In genomic region chr2:129606496-129607270, GRCh38 we compare ENCODE assay signal across 17 cellular contexts.
"Had no signal": no experiment of that assay in that cellular context is flagged by ENCODE, and none has a peak within 500 bp of the region (broad histone marks: within the 10 kb centered on the region; RNA-seq: fewer than 3 reads in every experiment).

No MANE protein-coding gene starts in this region.

- ATAC-seq: stimulated activated memory B cell treated with anti-CD40 and anti-IgM and Interleukin-4, amounts not matched to agents 10 μg/mL and 1 μg/mL and 100 μg/mL, for 72 hours; T-cell had no signal

- FAIRE-seq: bronchial epithelial cell had no signal

- H3K27me3 ChIP-seq: ascending aorta, uterus had no signal

- H3K27ac ChIP-seq: ascending aorta, dorsolateral prefrontal cortex, tibial artery, uterus had no signal

- H3K27ac Mint-ChIP-seq: activated naive CD4-positive, alpha-beta T cell treated with anti-CD3 and anti-CD28 coated beads, Interleukin-2, amount 10 ng/mL, durations not matched to agents 7 days and 5 days; activated T-cell treated with anti-CD3 and anti-CD28 coated beads, Interleukin-2, amount 50 U/mL, for 24 hours; immature natural killer cell; naive B cell; stimulated activated memory B cell treated with anti-CD40 and anti-IgM and Interleukin-4, amounts not matched to agents 10 μg/mL and 1 μg/mL and 100 μg/mL, for 72 hours; T-cell had no signal

- H3K4me3 ChIP-seq: ascending aorta, dorsolateral prefrontal cortex, lung, tibial artery, uterus had no signal

- H3K4me3 Mint-ChIP-seq: activated naive CD4-positive, alpha-beta T cell treated with anti-CD3 and anti-CD28 coated beads, Interleukin-2, amount 10 ng/mL, durations not matched to agents 7 days and 5 days; activated T-cell treated with anti-CD3 and anti-CD28 coated beads, Interleukin-2, amount 50 U/mL, for 24 hours; immature natural killer cell; naive B cell; stimulated activated memory B cell treated with anti-CD40 and anti-IgM and Interleukin-4, amounts not matched to agents 10 μg/mL and 1 μg/mL and 100 μg/mL, for 72 hours; T-cell had no signal

- H3K36me3 ChIP-seq: ascending aorta, tibial artery, uterus had no signal

- H3K36me3 Mint-ChIP-seq: activated naive CD4-positive, alpha-beta T cell treated with anti-CD3 and anti-CD28 coated beads, Interleukin-2, amount 10 ng/mL, durations not matched to agents 7 days and 5 days; immature natural killer cell; naive B cell; stimulated activated memory B cell treated with anti-CD40 and anti-IgM and Interleukin-4, amounts not matched to agents 10 μg/mL and 1 μg/mL and 100 μg/mL, for 72 hours; T-cell had no signal

- H3K4me1 ChIP-seq: ascending aorta, tibial artery, uterus had no signal

- H3K4me1 Mint-ChIP-seq: activated naive CD4-positive, alpha-beta T cell treated with anti-CD3 and anti-CD28 coated beads, Interleukin-2, amount 10 ng/mL, durations not matched to agents 7 days and 5 days; immature natural killer cell; stimulated activated memory B cell treated with anti-CD40 and anti-IgM and Interleukin-4, amounts not matched to agents 10 μg/mL and 1 μg/mL and 100 μg/mL, for 72 hours; T-cell had no signal

- H3K9me3 ChIP-seq: ascending aorta, tibial artery, uterus had no signal

- DNase-seq: activated CD4-positive, alpha-beta T cell treated with anti-CD3 and anti-CD28 coated beads, Interleukin-2, amount 50 U/mL, for 4 hours; activated CD4-positive, CD25-positive, alpha-beta regulatory T cell treated with anti-CD3 and anti-CD28 coated beads, Interleukin-2, amount 50 U/mL, for 72 hours; activated naive CD4-positive, alpha-beta T cell treated with anti-CD3 and anti-CD28 coated beads, Interleukin-2, amount 10 ng/mL, durations not matched to agents 7 days and 5 days; activated T-cell treated with anti-CD3 and anti-CD28 coated beads, Interleukin-2, amount 50 U/mL, for 24 hours; dorsolateral prefrontal cortex; immature natural killer cell; naive B cell; posterior cingulate gyrus; stimulated activated CD4-positive, alpha-beta T cell treated with anti-CD3 and anti-CD28 coated beads, Interleukin-2, amount 100 ng/mL, for 48 hours; T-cell; T-helper 9 cell; tibial artery; uterus had no signal

- H3K9me3 Mint-ChIP-seq: activated T-cell treated with anti-CD3 and anti-CD28 coated beads, Interleukin-2, amount 50 U/mL, for 24 hours had no signal

- H3K27me3 Mint-ChIP-seq: activated naive CD4-positive, alpha-beta T cell treated with anti-CD3 and anti-CD28 coated beads, Interleukin-2, amount 10 ng/mL, durations not matched to agents 7 days and 5 days had no signal
